In the genomic region with DNA sequence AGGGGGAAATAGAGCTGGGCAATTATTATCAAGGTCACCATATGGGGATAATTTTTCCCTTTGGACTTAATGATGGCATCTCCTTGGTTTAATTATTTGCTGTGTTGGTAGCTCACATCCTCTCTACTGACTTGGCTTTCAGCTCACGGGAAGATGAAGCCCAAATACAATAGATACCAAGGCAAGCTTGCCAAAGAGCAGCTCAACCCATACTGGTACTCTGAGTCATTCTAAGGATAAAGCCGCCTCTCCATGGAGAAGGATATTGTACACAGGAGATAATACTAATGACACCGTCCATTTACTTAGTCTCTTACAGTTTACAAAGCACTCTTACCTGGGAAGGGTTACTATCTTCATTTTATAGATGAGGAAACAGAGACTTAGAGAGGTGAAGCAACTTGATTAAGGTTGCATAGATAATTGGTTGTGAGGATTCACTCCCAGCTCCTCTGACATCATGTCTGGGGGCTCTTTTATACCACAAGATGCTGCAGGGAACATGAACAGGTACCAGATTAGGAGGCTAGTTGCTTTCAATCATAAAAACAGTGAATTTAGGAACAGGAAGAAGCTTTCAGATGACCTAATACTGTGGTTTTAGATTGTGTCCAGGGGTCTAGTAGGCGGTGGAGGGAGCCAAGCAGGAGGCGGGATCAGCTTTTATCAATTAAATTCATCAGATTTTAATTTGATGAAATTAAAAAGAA, we compare ENCODE assay signal across 11 cellular contexts.
DNase-seq lines count a peak whose midpoint lies in the region; ATAC-seq and TF ChIP-seq lines count a peak whose summit lies in the region.
"Had no signal": no experiment of that assay in that cellular context is flagged by ENCODE, and none has a peak within 500 bp of the region (broad histone marks: within the 10 kb centered on the region; RNA-seq: fewer than 3 reads in every experiment).

No MANE protein-coding gene starts in this region.

- no peaks in the 10 kb centered on the region for H3K36me3 ChIP-seq in MM.1S (replicated peaks; ENCODE audit: insufficient read depth, low read length)
- H3K36me3 ChIP-seq: cardiac muscle cell, gastroesophageal sphincter had no signal

- no peak overlapping the region for H3K9ac ChIP-seq in MM.1S (ENCODE audit: low read length)

- no peaks in the 10 kb centered on the region for H3F3A ChIP-seq in MM.1S (ENCODE audit: insufficient read depth, low read length)

- peaks cover 3% of the 10 kb centered on the region for H3K9me3 Mint-ChIP-seq in nephron

- peaks cover 18% of the 10 kb centered on the region for H3K4me1 ChIP-seq in MM.1S (ENCODE audit: low read length)

- no peaks in the 10 kb centered on the region for H3K27me3 ChIP-seq in MM.1S (replicated peaks; ENCODE audit: insufficient read depth, low read length)
- H3K27me3 ChIP-seq: cardiac muscle cell, gastroesophageal sphincter had no signal

- no peaks in the 10 kb centered on the region for H3K79me2 ChIP-seq in MM.1S (ENCODE audit: low read length)

- H3K4me3 ChIP-seq in GM08714 (ENCODE audit: low read length) (peak overlapping the region; percentile 15; the same call in 1 of the 2 replicates), MM.1S (ENCODE audit: low read length) (no peak overlapping the region)
- H3K4me3 ChIP-seq: cardiac muscle cell, gastroesophageal sphincter had no signal

- DNase-seq in MM.1S, result no peak
- peak; percentile 70 for DNase-seq in amniotic epithelial cell (ENCODE audit: low read depth)
- no peak for DNase-seq in GM10248 (ENCODE audit: extremely low spot score)
- no peak for DNase-seq in AG08396 (ENCODE audit: low spot score)
- DNase-seq: activated CD8-positive, alpha-beta memory T cell treated with anti-CD3 and anti-CD28 coated beads for 24 hours; Right ventricle myocardium superior had no signal

- POLR2A ChIA-PET in GM10248 (lab: Yijun Ruan, JAX), result no interaction called here

- no peak overlapping the region for H2AFZ ChIP-seq in MM.1S (ENCODE audit: low read length)

- H3K27me3 Mint-ChIP-seq in nephron (ENCODE audit: low read depth), result peaks cover 5% of the 10 kb centered on the region

- CTCF ChIA-PET in GM10248 (lab: Yijun Ruan, JAX), result interaction anchor here (1.0 to 2.8 kb wide), 9 partner anchors 11 to 76 kb away, joined by 3 to 11 read pairs (median 4); a partner anchor contains a TSS

- no peaks in the 10 kb centered on the region for H4K20me1 ChIP-seq in MM.1S (ENCODE audit: insufficient read depth, low read length)

- H3K9me2 ChIP-seq in MM.1S (replicated peaks; ENCODE audit: insufficient read depth, low read length), result no peaks in the 10 kb centered on the region

- peaks cover 11% of the 10 kb centered on the region for H3K4me1 Mint-ChIP-seq in nephron

- no peak overlapping the region for H3K4me3 Mint-ChIP-seq in nephron

- peaks cover 3% of the 10 kb centered on the region for H3K36me3 Mint-ChIP-seq in nephron (ENCODE audit: low read depth)

- H3K27ac Mint-ChIP-seq in nephron, result peak overlapping the region; percentile 60 to 79 (median 71)

- H3K27ac ChIP-seq in MM.1S (ENCODE audit: low read length), result 0 out of 2 replicates have a peak overlapping the region, but pooled peaks have one; percentile 9
- H3K27ac ChIP-seq: cardiac muscle cell had no signal

- ATAC-seq in GM19455 (IDR thresholded peaks at IDR 0.05; ENCODE audit: unreplicated experiment), result no peak

- no peak for TF ChIP-seq CTCF in MM.1S (IDR thresholded peaks at IDR 0.05; ENCODE audit: low read length)
- no peak for TF ChIP-seq CTCF in nephron (IDR thresholded peaks at IDR 0.05; ENCODE audit: unreplicated experiment in 3 of 3)
- TF ChIP-seq CTCF in GM10248 (IDR thresholded peaks at IDR 0.05; ENCODE audit: control extremely low read depth, extremely low read depth, low read depth, missing control alignments), result no peak

- H3K9me3 ChIP-seq in MM.1S (replicated peaks; ENCODE audit: insufficient read depth, low read length), result no peaks in the 10 kb centered on the region
- H3K9me3 ChIP-seq: gastroesophageal sphincter had no signal

- peak overlapping the region; percentile 35 for H3K4me2 ChIP-seq in MM.1S (ENCODE audit: low read depth, low read length)
